1 cellular context compared by ENCODE assay signal in the genomic region with DNA sequence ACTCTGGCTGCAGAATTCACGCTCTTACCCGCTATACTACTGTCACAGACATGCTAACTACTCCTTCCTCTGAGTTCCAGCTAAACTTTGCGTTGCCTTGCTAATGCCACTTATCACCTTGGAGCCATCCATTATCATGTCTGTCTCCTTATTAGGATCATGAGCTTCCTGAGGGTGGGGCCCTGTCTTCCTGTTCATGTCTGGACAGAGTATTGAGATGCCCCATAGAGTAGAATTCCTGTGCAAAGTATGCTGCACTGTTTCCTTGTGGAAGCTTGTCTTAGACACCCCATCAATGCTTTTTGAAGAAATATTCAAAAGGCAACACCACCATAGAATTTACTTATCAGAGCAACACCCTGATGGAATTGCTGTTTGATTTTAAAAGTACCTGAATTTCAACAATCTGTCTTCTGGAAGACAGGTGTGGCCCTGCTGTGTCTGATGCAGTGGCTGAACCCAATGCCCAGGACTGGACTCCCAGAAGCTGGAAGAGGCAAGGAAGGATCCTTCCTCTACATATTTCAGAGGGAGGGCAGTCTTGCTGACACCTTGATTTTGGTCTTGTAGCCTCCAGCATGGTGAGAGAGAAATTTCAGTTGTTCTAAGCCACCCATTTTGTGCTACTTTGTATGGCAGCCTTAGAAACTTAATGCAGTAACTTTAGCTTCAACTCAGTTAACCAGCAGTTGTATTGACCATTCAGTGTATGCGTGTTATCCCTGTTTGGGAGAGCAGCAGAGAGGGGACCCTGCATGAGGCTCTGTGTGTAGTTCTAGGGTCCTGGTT.
TF ChIP-seq lines count a peak whose summit lies in the region.

No MANE protein-coding gene starts in this region.

TF ChIP-seq in SK-N-SH treated with all-trans-retinoic acid at 6 μM for 48 hours, 23 proteins besides CTCF, POLR2A, EP300 and RAD21 (continued from another document):
- TF ChIP-seq ZFP30 (CRISPR knock-in tag; IDR thresholded peaks at IDR 0.05) (no peak), OSR1 (CRISPR knock-in tag; IDR thresholded peaks at IDR 0.05) (no peak), CSDC2 (CRISPR knock-in tag; IDR thresholded peaks at IDR 0.05) (no peak)
- TF ChIP-seq, protein P1, sequence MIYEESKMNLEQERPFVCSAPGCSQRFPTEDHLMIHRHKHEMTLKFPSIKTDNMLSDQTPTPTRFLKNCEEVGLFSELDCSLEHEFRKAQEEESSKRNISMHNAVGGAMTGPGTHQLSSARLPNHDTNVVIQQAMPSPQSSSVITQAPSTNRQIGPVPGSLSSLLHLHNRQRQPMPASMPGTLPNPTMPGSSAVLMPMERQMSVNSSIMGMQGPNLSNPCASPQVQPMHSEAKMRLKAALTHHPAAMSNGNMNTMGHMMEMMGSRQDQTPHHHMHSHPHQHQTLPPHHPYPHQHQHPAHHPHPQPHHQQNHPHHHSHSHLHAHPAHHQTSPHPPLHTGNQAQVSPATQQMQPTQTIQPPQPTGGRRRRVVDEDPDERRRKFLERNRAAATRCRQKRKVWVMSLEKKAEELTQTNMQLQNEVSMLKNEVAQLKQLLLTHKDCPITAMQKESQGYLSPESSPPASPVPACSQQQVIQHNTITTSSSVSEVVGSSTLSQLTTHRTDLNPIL (CRISPR knock-in tag; IDR thresholded peaks at IDR 0.05; ENCODE audit: low read depth): no peak
TF ChIP-seq in SK-N-SH treated with all-trans-retinoic acid at 6 μM for 48 hours: peak in this region for 0.
